1 cellular context compared by ENCODE assay signal in the genomic region with DNA sequence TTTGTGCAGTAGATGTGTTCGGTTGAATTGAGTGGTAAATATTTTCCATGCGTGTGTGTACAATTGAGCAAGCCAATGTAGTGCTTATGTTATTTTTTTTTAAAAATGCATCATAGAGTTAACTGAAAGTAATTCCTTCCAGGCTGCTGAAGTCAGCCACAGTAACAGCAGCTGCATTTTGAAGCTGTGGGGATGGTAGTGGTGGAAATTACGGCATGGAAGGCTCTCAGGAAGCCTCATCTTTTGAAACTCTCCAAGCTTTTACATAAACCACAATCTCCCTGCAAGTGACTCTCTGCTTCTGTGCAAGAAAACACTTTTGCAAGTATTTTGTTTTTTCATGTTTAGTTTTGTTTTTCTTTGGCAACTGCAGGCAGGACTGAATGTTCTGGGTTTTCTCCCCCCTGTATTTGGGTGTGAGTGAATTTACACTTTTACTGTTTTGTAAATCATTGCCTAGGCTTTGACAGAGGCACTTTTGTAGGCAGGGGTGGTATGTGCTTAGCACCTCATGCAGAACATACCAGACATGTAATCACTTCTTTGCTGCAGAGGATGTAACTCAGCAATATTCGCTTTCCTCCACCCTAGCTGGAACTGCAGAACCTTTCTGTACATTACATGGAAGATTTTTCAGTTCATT.
TF ChIP-seq lines count a peak whose summit lies in the region.

No MANE protein-coding gene starts in this region.

TF ChIP-seq in GM23338, 12 proteins besides CTCF, POLR2A, EP300 and RAD21 (continued from another document):
- TF ChIP-seq, protein P1, sequence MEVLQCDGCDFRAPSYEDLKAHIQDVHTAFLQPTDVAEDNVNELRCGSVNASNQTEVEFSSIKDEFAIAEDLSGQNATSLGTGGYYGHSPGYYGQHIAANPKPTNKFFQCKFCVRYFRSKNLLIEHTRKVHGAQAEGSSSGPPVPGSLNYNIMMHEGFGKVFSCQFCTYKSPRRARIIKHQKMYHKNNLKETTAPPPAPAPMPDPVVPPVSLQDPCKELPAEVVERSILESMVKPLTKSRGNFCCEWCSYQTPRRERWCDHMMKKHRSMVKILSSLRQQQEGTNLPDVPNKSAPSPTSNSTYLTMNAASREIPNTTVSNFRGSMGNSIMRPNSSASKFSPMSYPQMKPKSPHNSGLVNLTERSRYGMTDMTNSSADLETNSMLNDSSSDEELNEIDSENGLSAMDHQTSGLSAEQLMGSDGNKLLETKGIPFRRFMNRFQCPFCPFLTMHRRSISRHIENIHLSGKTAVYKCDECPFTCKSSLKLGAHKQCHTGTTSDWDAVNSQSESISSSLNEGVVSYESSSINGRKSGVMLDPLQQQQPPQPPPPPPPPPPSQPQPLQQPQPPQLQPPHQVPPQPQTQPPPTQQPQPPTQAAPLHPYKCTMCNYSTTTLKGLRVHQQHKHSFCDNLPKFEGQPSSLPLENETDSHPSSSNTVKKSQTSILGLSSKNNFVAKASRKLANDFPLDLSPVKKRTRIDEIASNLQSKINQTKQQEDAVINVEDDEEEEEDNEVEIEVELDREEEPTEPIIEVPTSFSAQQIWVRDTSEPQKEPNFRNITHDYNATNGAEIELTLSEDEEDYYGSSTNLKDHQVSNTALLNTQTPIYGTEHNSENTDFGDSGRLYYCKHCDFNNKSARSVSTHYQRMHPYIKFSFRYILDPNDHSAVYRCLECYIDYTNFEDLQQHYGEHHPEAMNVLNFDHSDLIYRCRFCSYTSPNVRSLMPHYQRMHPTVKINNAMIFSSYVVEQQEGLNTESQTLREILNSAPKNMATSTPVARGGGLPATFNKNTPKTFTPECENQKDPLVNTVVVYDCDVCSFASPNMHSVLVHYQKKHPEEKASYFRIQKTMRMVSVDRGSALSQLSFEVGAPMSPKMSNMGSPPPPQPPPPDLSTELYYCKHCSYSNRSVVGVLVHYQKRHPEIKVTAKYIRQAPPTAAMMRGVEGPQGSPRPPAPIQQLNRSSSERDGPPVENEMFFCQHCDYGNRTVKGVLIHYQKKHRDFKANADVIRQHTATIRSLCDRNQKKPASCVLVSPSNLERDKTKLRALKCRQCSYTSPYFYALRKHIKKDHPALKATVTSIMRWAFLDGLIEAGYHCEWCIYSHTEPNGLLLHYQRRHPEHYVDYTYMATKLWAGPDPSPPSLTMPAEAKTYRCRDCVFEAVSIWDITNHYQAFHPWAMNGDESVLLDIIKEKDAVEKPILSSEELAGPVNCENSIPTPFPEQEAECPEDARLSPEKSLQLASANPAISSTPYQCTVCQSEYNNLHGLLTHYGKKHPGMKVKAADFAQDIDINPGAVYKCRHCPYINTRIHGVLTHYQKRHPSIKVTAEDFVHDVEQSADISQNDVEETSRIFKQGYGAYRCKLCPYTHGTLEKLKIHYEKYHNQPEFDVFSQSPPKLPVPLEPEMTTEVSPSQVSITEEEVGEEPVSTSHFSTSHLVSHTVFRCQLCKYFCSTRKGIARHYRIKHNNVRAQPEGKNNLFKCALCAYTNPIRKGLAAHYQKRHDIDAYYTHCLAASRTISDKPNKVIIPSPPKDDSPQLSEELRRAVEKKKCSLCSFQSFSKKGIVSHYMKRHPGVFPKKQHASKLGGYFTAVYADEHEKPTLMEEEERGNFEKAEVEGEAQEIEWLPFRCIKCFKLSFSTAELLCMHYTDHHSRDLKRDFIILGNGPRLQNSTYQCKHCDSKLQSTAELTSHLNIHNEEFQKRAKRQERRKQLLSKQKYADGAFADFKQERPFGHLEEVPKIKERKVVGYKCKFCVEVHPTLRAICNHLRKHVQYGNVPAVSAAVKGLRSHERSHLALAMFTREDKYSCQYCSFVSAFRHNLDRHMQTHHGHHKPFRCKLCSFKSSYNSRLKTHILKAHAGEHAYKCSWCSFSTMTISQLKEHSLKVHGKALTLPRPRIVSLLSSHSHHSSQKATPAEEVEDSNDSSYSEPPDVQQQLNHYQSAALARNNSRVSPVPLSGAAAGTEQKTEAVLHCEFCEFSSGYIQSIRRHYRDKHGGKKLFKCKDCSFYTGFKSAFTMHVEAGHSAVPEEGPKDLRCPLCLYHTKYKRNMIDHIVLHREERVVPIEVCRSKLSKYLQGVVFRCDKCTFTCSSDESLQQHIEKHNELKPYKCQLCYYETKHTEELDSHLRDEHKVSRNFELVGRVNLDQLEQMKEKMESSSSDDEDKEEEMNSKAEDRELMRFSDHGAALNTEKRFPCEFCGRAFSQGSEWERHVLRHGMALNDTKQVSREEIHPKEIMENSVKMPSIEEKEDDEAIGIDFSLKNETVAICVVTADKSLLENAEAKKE (CRISPR knock-in tag; IDR thresholded peaks at IDR 0.05), result no peak
